ENCODE assay signal across 24 cellular contexts in the genomic region with DNA sequence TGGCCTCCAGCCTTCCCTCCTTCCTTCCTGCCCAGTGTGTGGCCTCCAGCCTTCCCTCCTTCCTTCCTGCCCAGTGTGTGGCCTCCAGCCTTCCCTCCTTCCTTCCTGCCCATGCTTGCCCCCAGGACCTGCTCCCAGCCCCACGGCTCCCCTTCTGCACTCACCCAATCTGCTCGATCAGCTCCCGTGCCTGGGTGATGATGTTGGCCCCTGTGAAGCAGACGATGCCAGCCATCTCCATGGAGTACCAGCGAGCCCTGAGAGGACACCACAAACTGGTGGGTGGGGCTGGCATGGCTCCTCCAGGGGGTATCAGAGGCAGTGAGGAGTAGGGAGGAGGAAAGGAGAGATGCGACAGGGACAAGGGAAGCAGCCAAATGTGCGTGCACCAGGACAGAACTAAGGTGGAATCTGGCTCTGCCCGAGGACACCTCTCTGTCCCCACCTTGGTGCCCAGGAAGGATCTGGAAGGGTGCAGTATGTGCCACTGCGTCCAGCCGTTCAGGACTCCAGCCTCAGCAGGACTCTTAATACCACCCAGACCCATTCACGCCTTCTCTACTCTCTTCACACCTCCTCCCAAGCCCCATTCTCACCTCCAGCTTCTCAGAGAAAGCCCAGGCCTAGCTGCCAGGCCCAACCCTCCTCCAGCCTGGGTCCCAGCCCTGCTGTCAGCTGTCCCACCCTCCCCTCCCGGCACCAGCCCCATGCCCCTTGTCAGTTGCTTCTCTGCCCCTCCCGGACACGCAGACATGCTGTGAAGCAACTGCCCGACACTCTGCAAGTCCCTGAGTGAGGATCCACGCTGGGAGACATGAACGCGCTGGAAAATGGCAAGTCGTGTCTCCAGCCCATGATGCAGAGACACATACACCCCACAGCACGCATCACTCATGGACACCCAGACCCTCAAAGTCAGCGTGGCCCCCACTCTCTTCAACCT. TPM values are rescaled to one million over a fixed set of nuclear protein-coding genes. Genes with fewer than 3 reads are reported as not detected.
"Had no signal": no experiment of that assay in that cellular context is flagged by ENCODE, and none has a peak within 500 bp of the region (broad histone marks: within the 10 kb centered on the region; RNA-seq: fewer than 3 reads in every experiment).

No MANE protein-coding gene starts in this region.

- H3K9me3 Mint-ChIP-seq: activated naive CD4-positive, alpha-beta T cell treated with anti-CD3 and anti-CD28 coated beads, Interleukin-2, amount 50 U/mL, for 72 hours; nephron had no signal

- DNase-seq: activated CD4-positive, alpha-beta T cell treated with anti-CD3 and anti-CD28 coated beads, Interleukin-2, amount 50 U/mL, for 1 hour; activated CD4-positive, CD25-positive, alpha-beta regulatory T cell; activated gamma-delta T cell; activated T-cell treated with anti-CD3 and anti-CD28 coated beads, Interleukin-2, amount 50 U/mL, for 1 hour; amygdala; body of pancreas; caudate nucleus; colonic mucosa; effector CD8-positive, alpha-beta T cell; foreskin melanocyte; stimulated activated CD4-positive, alpha-beta T cell treated with anti-CD3 and anti-CD28 coated beads, Interleukin-1b, Interleukin-23, amount 100 ng/mL, for 48 hours had no signal

- H3K27ac ChIP-seq: body of pancreas, colonic mucosa, epithelial cell of prostate had no signal

- H3K27ac Mint-ChIP-seq: nephron had no signal

- H3K4me3 ChIP-seq: body of pancreas, colonic mucosa had no signal

- ATAC-seq: activated naive CD4-positive, alpha-beta T cell treated with anti-CD3 and anti-CD28 coated beads, Interleukin-2, amount 50 U/mL, for 72 hours; body of pancreas; sciatic nerve; SK-N-SH treated with all-trans-retinoic acid at 6 μM for 48 hours had no signal

- H3K27me3 ChIP-seq: body of pancreas, colonic mucosa had no signal

- H3K4me1 Mint-ChIP-seq: nephron had no signal

- H3K4me1 ChIP-seq: body of pancreas, colonic mucosa had no signal

- H3K9me3 ChIP-seq: body of pancreas, colonic mucosa had no signal

- H3K4me3 Mint-ChIP-seq: nephron had no signal

RNA-seq across cellular contexts. Expression of a gene that starts 45.9 kb away (rescaled TPM):
- total RNA-seq: activated naive CD4-positive, alpha-beta T cell treated with anti-CD3 and anti-CD28 coated beads, Interleukin-2, amount 50 U/mL, for 72 hours; fibroblast of lung; kidney epithelial cell; liver; mesenteric fat pad; osteoblast; pulmonary artery endothelial cell; sciatic nerve; T-helper 2 cell treated with Interferon-gamma antibody and Interleukin-4, amounts not matched to agents 100 ng/mL and 5 ng/mL, for 36 hours; urinary bladder had no signal
- polyA plus RNA-seq: fibroblast of lung, liver had no signal

RNA-seq across cellular contexts. Expression of a gene that starts 54.1 kb away (rescaled TPM):
- total RNA-seq: activated naive CD4-positive, alpha-beta T cell treated with anti-CD3 and anti-CD28 coated beads, Interleukin-2, amount 50 U/mL, for 72 hours; body of pancreas; kidney epithelial cell; mesenteric fat pad; osteoblast; pulmonary artery endothelial cell; sciatic nerve; T-helper 2 cell treated with Interferon-gamma antibody and Interleukin-4, amounts not matched to agents 100 ng/mL and 5 ng/mL, for 36 hours; urinary bladder had no signal
- polyA plus RNA-seq: fibroblast of lung had no signal
